8 cellular contexts compared by ENCODE assay signal in genomic region chr15:55993111-55993803, GRCh38. TPM values are rescaled to one million over a fixed set of nuclear protein-coding genes. Genes with fewer than 3 reads are reported as not detected.
DNase-seq lines count a peak whose midpoint lies in the region; ATAC-seq and TF ChIP-seq lines count a peak whose summit lies in the region.

TSS of gene NEDD4 (minus strand) at chr15:55993612. CDS start at chr15:55993555, 57 bp downstream.

- no peaks in the 10 kb centered on the region for H3K9me3 Mint-ChIP-seq in activated naive CD4-positive, alpha-beta T cell treated with anti-CD3 and anti-CD28 coated beads, Interleukin-2, amount 50 U/mL, for 72 hours

- 0 to 1% methylated on average over 8 to 75 of the region's 83 CpGs for WGBS in testis, 2 donors

- peak within 1 kb of the TSS; percentile 70 for H3K27ac ChIP-seq in osteoblast (ENCODE audit: low read depth, low read length)
- peak within 1 kb of the TSS; percentile 94 to 95 for H3K27ac ChIP-seq in testis

- H3K36me3 Mint-ChIP-seq in activated naive CD4-positive, alpha-beta T cell treated with anti-CD3 and anti-CD28 coated beads, Interleukin-2, amount 50 U/mL, for 72 hours, result no peaks in the 10 kb centered on the region

- no peaks in the 10 kb centered on the region for H3K27me3 ChIP-seq in HAP-1 (ENCODE audit: low read depth)
- H3K27me3 ChIP-seq in MG63, result no peaks in the 10 kb centered on the region
- no peaks in the 10 kb centered on the region for H3K27me3 ChIP-seq in osteoblast (ENCODE audit: insufficient read depth, low read length)
- no peaks in the 10 kb centered on the region for H3K27me3 ChIP-seq in testis

- DNase-seq in HAP-1 (ENCODE audit: low spot score in 2 of 2) (peak; percentile 89 to 93), MG63 (peak; percentile 93), glomerular visceral epithelial cell (ENCODE audit: extremely low spot score) (peak; percentile 90), osteoblast (ENCODE audit: insufficient read length, low spot score, missing footprints) (peak; percentile 99), testis (peak; percentile 87)
- DNase-seq in activated naive CD4-positive, alpha-beta T cell treated with anti-CD3 and anti-CD28 coated beads, Interleukin-2, amount 50 U/mL, for 72 hours (ENCODE audit: low spot score in 2 of 2), result peak; percentile 78 to 79

- H3K9ac ChIP-seq in ES-I3 (ENCODE audit: low read depth, low read length), result peak within 1 kb of the TSS; percentile 60

- H3K4me2 ChIP-seq in osteoblast (ENCODE audit: insufficient read depth, low read length), result peak within 1 kb of the TSS; percentile 94

- H3K9me3 ChIP-seq in ES-I3 (ENCODE audit: control insufficient read depth, insufficient read depth, low read length), result no peaks in the 10 kb centered on the region
- H3K9me3 ChIP-seq in HAP-1, result no peaks in the 10 kb centered on the region
- no peaks in the 10 kb centered on the region for H3K9me3 ChIP-seq in MG63
- H3K9me3 ChIP-seq in osteoblast (ENCODE audit: low read depth, low read length), result no peaks in the 10 kb centered on the region
- no peaks in the 10 kb centered on the region for H3K9me3 ChIP-seq in testis

- TF ChIP-seq CTCF in osteoblast (IDR thresholded peaks at IDR 0.05; ENCODE audit: extremely low read depth, low read depth, low read length) (peak; percentile 32), testis (IDR thresholded peaks at IDR 0.05) (peak; percentile 20 to 37 (median 26))

- peak within 1 kb of the TSS; percentile 93 for H2AFZ ChIP-seq in osteoblast (ENCODE audit: low read length)

- H3K36me3 ChIP-seq in ES-I3 (ENCODE audit: insufficient read depth, low read length), result no peaks in the 10 kb centered on the region
- no peaks in the 10 kb centered on the region for H3K36me3 ChIP-seq in HAP-1 (replicated peaks)
- H3K36me3 ChIP-seq in MG63, result peaks cover 15% of the 10 kb centered on the region
- H3K36me3 ChIP-seq in osteoblast (ENCODE audit: insufficient read depth, low read length), result no peaks in the 10 kb centered on the region
- H3K36me3 ChIP-seq in testis (ENCODE audit: low read depth, missing control alignments), result no peaks in the 10 kb centered on the region

- H3K4me1 ChIP-seq in ES-I3 (ENCODE audit: insufficient read depth, low read length), result no peaks in the 10 kb centered on the region
- H3K4me1 ChIP-seq in HAP-1, result peaks cover 19% of the 10 kb centered on the region
- H3K4me1 ChIP-seq in osteoblast (ENCODE audit: insufficient read depth, low read length), result peaks cover 21% of the 10 kb centered on the region
- H3K4me1 ChIP-seq in testis, result no peaks in the 10 kb centered on the region

- intact Hi-C loops in testis (cut with DNase I; ENCODE audit: low total_unique reads), result no loop called here

- H3K79me2 ChIP-seq in osteoblast (ENCODE audit: insufficient read depth, low read length), result peaks cover 42% of the 10 kb centered on the region

- no peak for TF ChIP-seq POLR2A in testis (IDR thresholded peaks at IDR 0.05)

- in situ Hi-C loops in HAP-1 (cut with MboI; ENCODE audit: low sequenced_read_pairs), result no loop called here

- peaks cover 12% of the 10 kb centered on the region for H4K20me1 ChIP-seq in osteoblast (ENCODE audit: insufficient read depth, low read length)

- peak within 1 kb of the TSS in 1 of 2 donors; percentile 53 for H3K27ac Mint-ChIP-seq in activated naive CD4-positive, alpha-beta T cell treated with anti-CD3 and anti-CD28 coated beads, Interleukin-2, amount 50 U/mL, for 72 hours

- ATAC-seq in SK-N-SH treated with all-trans-retinoic acid at 6 μM for 48 hours, result peak; percentile 86
- peak; percentile 90 to 95 for ATAC-seq in activated naive CD4-positive, alpha-beta T cell treated with anti-CD3 and anti-CD28 coated beads, Interleukin-2, amount 50 U/mL, for 72 hours

- H3K4me3 ChIP-seq in HAP-1 (peak within 1 kb of the TSS; percentile 82), MG63 (peak within 1 kb of the TSS; percentile 98), osteoblast (ENCODE audit: insufficient read depth, low read length) (peak within 1 kb of the TSS; percentile 88), testis (peak within 1 kb of the TSS; percentile 87 to 88)

TF ChIP-seq in SK-N-SH treated with all-trans-retinoic acid at 6 μM for 48 hours, 23 proteins besides CTCF, POLR2A, EP300 and RAD21:
- TF ChIP-seq PPARA (CRISPR knock-in tag; IDR thresholded peaks at IDR 0.05; ENCODE audit: borderline replicate concordance) (no peak), BACH2 (CRISPR knock-in tag; IDR thresholded peaks at IDR 0.05; ENCODE audit: borderline replicate concordance) (no peak), ESRRG (CRISPR knock-in tag; IDR thresholded peaks at IDR 0.05) (no peak), CSDC2 (CRISPR knock-in tag; IDR thresholded peaks at IDR 0.05) (no peak), OSR1 (CRISPR knock-in tag; IDR thresholded peaks at IDR 0.05) (no peak), TOX (CRISPR knock-in tag; IDR thresholded peaks at IDR 0.05; ENCODE audit: borderline replicate concordance) (no peak), TCF4 (CRISPR knock-in tag; IDR thresholded peaks at IDR 0.05; ENCODE audit: borderline replicate concordance) (no peak), ZNF8 (CRISPR knock-in tag; IDR thresholded peaks at IDR 0.05) (no peak), ZNF565 (CRISPR knock-in tag; conservative IDR thresholded peaks at IDR 0.05; ENCODE audit: low read depth) (no peak), SNAI2 (CRISPR knock-in tag; IDR thresholded peaks at IDR 0.05) (no peak), POU6F1 (CRISPR knock-in tag; IDR thresholded peaks at IDR 0.05; ENCODE audit: borderline replicate concordance, low read depth) (no peak), CREB5 (CRISPR knock-in tag; IDR thresholded peaks at IDR 0.05; ENCODE audit: low read depth) (no peak), ARNTL (CRISPR knock-in tag; IDR thresholded peaks at IDR 0.05; ENCODE audit: borderline replicate concordance, low read depth) (no peak), RARB (CRISPR knock-in tag; IDR thresholded peaks at IDR 0.05) (no peak), ZNF70 (CRISPR knock-in tag; IDR thresholded peaks at IDR 0.05) (no peak), ZFP30 (CRISPR knock-in tag; IDR thresholded peaks at IDR 0.05) (no peak), ZC3H10 (CRISPR knock-in tag; IDR thresholded peaks at IDR 0.05) (no peak), ISL1 (CRISPR knock-in tag; IDR thresholded peaks at IDR 0.05) (no peak), GLIS3 (CRISPR knock-in tag; IDR thresholded peaks at IDR 0.05) (no peak), ZFP3 (CRISPR knock-in tag; IDR thresholded peaks at IDR 0.05) (no peak)
TF ChIP-seq in SK-N-SH treated with all-trans-retinoic acid at 6 μM for 48 hours: peak in this region for 0.

RNA-seq across cellular contexts. Expression of gene NEDD4, which starts in this region (rescaled TPM):
- total RNA-seq in MG63 (2014; rRNA removed; shearing (Covaris generic); ENCODE audit: low replicate concordance), result 9.9 and 78.4 TPM in 2 replicates
- total RNA-seq in activated naive CD4-positive, alpha-beta T cell treated with anti-CD3 and anti-CD28 coated beads, Interleukin-2, amount 50 U/mL, for 72 hours, result 10 to 100 TPM; 14.8 to 15.0 TPM
- total RNA-seq in osteoblast (43.6 and 48.5 TPM in 2 replicates), testis (1 to 10 TPM; 6.4 to 8.3 TPM)
- polyA plus RNA-seq in testis (ENCODE audit: insufficient read depth, low read depth, low replicate concordance), result 3.7 TPM

Comparison
In these comparisons a context has a peak if more than half of its experiments do, and no peak if none do; other contexts are left out.
1. Peak in every context shown above with its lines: DNase-seq, ATAC-seq, H3K4me3 ChIP-seq and H3K27ac ChIP-seq.